In the genomic region with DNA sequence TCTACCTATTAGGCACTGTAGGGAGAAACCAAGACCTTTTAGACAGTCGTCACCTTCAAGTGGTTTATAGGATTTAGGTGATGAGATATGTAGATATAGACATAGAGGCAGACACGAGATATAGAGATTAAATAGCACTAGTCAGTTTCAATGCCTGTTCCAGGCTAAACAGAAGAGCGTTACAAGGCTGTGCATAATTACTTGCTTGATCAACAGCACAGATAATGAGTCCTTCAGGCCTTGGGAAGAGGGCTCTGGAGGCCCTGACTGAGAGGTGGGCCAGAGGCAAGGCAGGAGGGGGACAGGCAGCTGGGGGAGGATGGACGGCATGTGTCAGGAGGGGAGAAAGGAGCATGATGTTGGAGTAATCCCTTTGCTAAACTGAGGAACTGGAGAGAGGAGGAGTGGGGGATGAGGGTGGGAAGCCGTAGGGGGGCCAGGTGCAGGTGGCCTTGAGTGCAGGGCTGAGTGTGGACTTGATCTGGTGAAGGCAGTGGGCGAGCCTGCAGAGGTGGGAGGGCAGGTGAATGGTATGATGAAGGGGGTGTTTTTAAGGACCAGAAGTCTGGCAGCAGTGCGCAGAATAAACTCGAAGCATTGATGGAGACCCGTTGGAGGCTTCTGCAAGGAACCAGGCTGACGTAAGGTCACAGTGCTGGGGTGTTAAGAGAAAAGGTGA, we compare ENCODE assay signal across 8 cellular contexts. TPM values are rescaled to one million over a fixed set of nuclear protein-coding genes. Genes with fewer than 3 reads are reported as not detected.
DNase-seq lines count a peak whose midpoint lies in the region; ATAC-seq and TF ChIP-seq lines count a peak whose summit lies in the region.

No MANE protein-coding gene starts in this region.

- H3K27ac Mint-ChIP-seq in CD4-positive, CD25-positive, alpha-beta regulatory T cell: peak overlapping the region; percentile 95 to 99 (median 98)
- no peak overlapping the region for H3K27ac Mint-ChIP-seq in neural crest cell (ENCODE audit: unreplicated experiment)

- H3K27me3 ChIP-seq in CD4-positive, CD25-positive, alpha-beta regulatory T cell (ENCODE audit: control insufficient read depth, insufficient read depth, low read length): no peaks in the 10 kb centered on the region
- H3K27me3 ChIP-seq in Karpas-422 (ENCODE audit: low read length): no peaks in the 10 kb centered on the region

- peak overlapping the region; percentile 68 for H3K4me3 ChIP-seq in CD4-positive, CD25-positive, alpha-beta regulatory T cell (ENCODE audit: low read depth, low read length)
- H3K4me3 ChIP-seq in coronary artery (peak overlapping the region; percentile 82), Karpas-422 (ENCODE audit: low read length) (no peak overlapping the region)

- H3K9me2 ChIP-seq in Karpas-422 (replicated peaks; ENCODE audit: insufficient read depth, low read length): no peaks in the 10 kb centered on the region

- no peaks in the 10 kb centered on the region for H3K79me2 ChIP-seq in Karpas-422 (ENCODE audit: low read length)

- no peaks in the 10 kb centered on the region for H4K20me1 ChIP-seq in Karpas-422 (ENCODE audit: insufficient read depth, low read depth, low read length)

- H3K27ac ChIP-seq in CD4-positive, CD25-positive, alpha-beta regulatory T cell (ENCODE audit: insufficient read depth, low read length, poor library complexity, severe bottlenecking): peak overlapping the region; percentile 89
- H3K27ac ChIP-seq in coronary artery: peak overlapping the region; percentile 89 to 96
- no peak overlapping the region for H3K27ac ChIP-seq in Karpas-422 (ENCODE audit: low read length)

- no peaks in the 10 kb centered on the region for H3K9me3 Mint-ChIP-seq in CD4-positive, CD25-positive, alpha-beta regulatory T cell
- no peaks in the 10 kb centered on the region for H3K9me3 Mint-ChIP-seq in neural crest cell

- no peaks in the 10 kb centered on the region for H3K27me3 Mint-ChIP-seq in CD4-positive, CD25-positive, alpha-beta regulatory T cell
- no peaks in the 10 kb centered on the region for H3K27me3 Mint-ChIP-seq in neural crest cell (ENCODE audit: low read depth)

- H3K4me3 Mint-ChIP-seq in CD4-positive, CD25-positive, alpha-beta regulatory T cell: peak overlapping the region; percentile 61 to 86 (median 73)
- peak overlapping the region; percentile 88 for H3K4me3 Mint-ChIP-seq in neural crest cell

- no peak for DNase-seq in CD4-positive, CD25-positive, alpha-beta regulatory T cell
- DNase-seq in NCI-H1436 treated with DMSO at 0.1 percent for 48 hours (lab: John Stamatoyannopoulos, UW) (peak; percentile 41), coronary artery (ENCODE audit: low spot score) (no peak), neural crest cell (ENCODE audit: low read depth, low spot score) (no peak), dermis blood vessel endothelial cell (no peak), Karpas-422 (no peak), GM13977 (ENCODE audit: low spot score) (no peak)

- H3K9me3 ChIP-seq in CD4-positive, CD25-positive, alpha-beta regulatory T cell (ENCODE audit: control insufficient read depth in 2 of 2, low read length in 2 of 2): no peaks in the 10 kb centered on the region
- H3K9me3 ChIP-seq in Karpas-422 (ENCODE audit: low read length): no peaks in the 10 kb centered on the region

- no peak overlapping the region for H3K9ac ChIP-seq in Karpas-422 (ENCODE audit: low read length)

- H3K4me1 ChIP-seq in CD4-positive, CD25-positive, alpha-beta regulatory T cell (ENCODE audit: control insufficient read depth, insufficient read depth, low read length, poor library complexity, severe bottlenecking): peaks cover 50% of the 10 kb centered on the region
- H3K4me1 ChIP-seq in Karpas-422 (ENCODE audit: low read length): peaks cover 33% of the 10 kb centered on the region

- no peak overlapping the region for H2AFZ ChIP-seq in Karpas-422 (ENCODE audit: low read length)

- no peak for TF ChIP-seq CTCF in coronary artery (IDR thresholded peaks at IDR 0.05)
- no peak for TF ChIP-seq CTCF in neural crest cell (conservative IDR thresholded peaks at IDR 0.05)
- TF ChIP-seq CTCF in GM13977 (IDR thresholded peaks at IDR 0.05; ENCODE audit: extremely low read depth, insufficient read depth, missing control alignments): no peak

- H3K4me2 ChIP-seq in Karpas-422 (ENCODE audit: low read depth, low read length, poor library complexity, severe bottlenecking): no peak overlapping the region

- no peak for ATAC-seq in CD4-positive, CD25-positive, alpha-beta regulatory T cell (ENCODE audit: low read depth in 2 of 2)
- no peak for ATAC-seq in GM21360 (IDR thresholded peaks at IDR 0.05; ENCODE audit: unreplicated experiment)

- H3K36me3 Mint-ChIP-seq in CD4-positive, CD25-positive, alpha-beta regulatory T cell: no peaks in the 10 kb centered on the region
- no peaks in the 10 kb centered on the region for H3K36me3 Mint-ChIP-seq in neural crest cell (ENCODE audit: low read depth)

- no peaks in the 10 kb centered on the region for H3K36me3 ChIP-seq in CD4-positive, CD25-positive, alpha-beta regulatory T cell (ENCODE audit: control insufficient read depth, insufficient read depth, low read length)
- no peaks in the 10 kb centered on the region for H3K36me3 ChIP-seq in Karpas-422 (ENCODE audit: insufficient read depth, low read length)

- in situ Hi-C loops in GM13977 (cut with MboI; ENCODE audit: low pct_unique_long_range_greater_than_20kb, low sequenced_read_pairs, unreplicated experiment): no loop called here

- peaks cover 12 to 52% (median 38%) of the 10 kb centered on the region in 4 donors for H3K4me1 Mint-ChIP-seq in CD4-positive, CD25-positive, alpha-beta regulatory T cell
- peaks cover 46% of the 10 kb centered on the region for H3K4me1 Mint-ChIP-seq in neural crest cell

RNA-seq across cellular contexts. Expression of a gene that starts 43.9 kb away (rescaled TPM):
- 4.8 TPM for total RNA-seq in CD4-positive, CD25-positive, alpha-beta regulatory T cell
- polyA plus RNA-seq in CD4-positive, CD25-positive, alpha-beta regulatory T cell: 10 to 100 TPM; 16.2 to 40.7 (median 26.1) TPM
- total RNA-seq in neural crest cell: 7.7 and 8.0 TPM in 2 replicates
- 12.7 and 25.5 TPM in 2 replicates for total RNA-seq in dermis blood vessel endothelial cell
- 13.1 and 36.3 TPM in 2 replicates for total RNA-seq in Karpas-422 (2014; rRNA removed; shearing (Covaris generic); ENCODE audit: low replicate concordance)

RNA-seq across cellular contexts. Expression of a gene that starts 50.9 kb away (rescaled TPM):
- total RNA-seq in CD4-positive, CD25-positive, alpha-beta regulatory T cell: 121 TPM
- polyA plus RNA-seq in CD4-positive, CD25-positive, alpha-beta regulatory T cell: 10 to 100 TPM; 45.7 to 54.4 (median 52.5) TPM
- total RNA-seq in neural crest cell: 83.2 and 83.4 TPM in 2 replicates
- 85.4 and 140 TPM in 2 replicates for total RNA-seq in dermis blood vessel endothelial cell
- 10.9 and 14.2 TPM in 2 replicates for total RNA-seq in Karpas-422 (2014; rRNA removed; shearing (Covaris generic); ENCODE audit: low replicate concordance)
